20 cellular contexts compared by ENCODE assay signal in genomic region chr17:82503728-82504308, GRCh38. TPM values are rescaled to one million over a fixed set of nuclear protein-coding genes. Genes with fewer than 3 reads are reported as not detected.
DNase-seq lines count a peak whose midpoint lies in the region; ATAC-seq, FAIRE-seq and TF ChIP-seq lines count a peak whose summit lies in the region.
"Had no signal": no experiment of that assay in that cellular context is flagged by ENCODE, and none has a peak within 500 bp of the region (broad histone marks: within the 10 kb centered on the region; RNA-seq: fewer than 3 reads in every experiment).

No MANE protein-coding gene starts in this region.

- no peaks in the 10 kb centered on the region for H3K79me2 ChIP-seq in HepG2 (ENCODE audit: insufficient read depth, low read length)
- no peaks in the 10 kb centered on the region for H3K79me2 ChIP-seq in OCI-LY7 (ENCODE audit: insufficient read depth, low read depth, low read length)
- H3K79me2 ChIP-seq in K562 (ENCODE audit: control insufficient read depth, insufficient read depth, low read length) = no peaks in the 10 kb centered on the region

- H3K4me3 Mint-ChIP-seq in Calu3 (ENCODE audit: low read depth, unreplicated experiment) = no peak overlapping the region
- H3K4me3 Mint-ChIP-seq: CD14-positive monocyte; CD8-positive, alpha-beta T cell had no signal

- peak overlapping the region; percentile 87 for H3K4me2 ChIP-seq in HepG2 (ENCODE audit: low read depth, low read length)
- 0 out of 2 replicates have a peak overlapping the region, but pooled peaks have one; percentile 20 for H3K4me2 ChIP-seq in OCI-LY7 (ENCODE audit: low read length)
- H3K4me2 ChIP-seq in K562 (ENCODE audit: insufficient read depth, low read length) = no peak overlapping the region

- ATAC-seq in HepG2 (peak; percentile 72), right lobe of liver (no peak), K562 (no peak)
- ATAC-seq: CD8-positive, alpha-beta T cell had no signal

- H3K27me3 Mint-ChIP-seq in Calu3 (ENCODE audit: unreplicated experiment) = no peaks in the 10 kb centered on the region

- H3K36me3 Mint-ChIP-seq in Calu3 (ENCODE audit: insufficient read depth, unreplicated experiment) = peaks cover 5% of the 10 kb centered on the region
- H3K36me3 Mint-ChIP-seq: CD14-positive monocyte; CD8-positive, alpha-beta T cell had no signal

- TF ChIP-seq CTCF in HepG2 (CRISPR knock-in tag; IDR thresholded peaks at IDR 0.05) = peak; percentile 68
- no peak for TF ChIP-seq CTCF in right lobe of liver (IDR thresholded peaks at IDR 0.05)
- no peak for TF ChIP-seq CTCF in OCI-LY7 (conservative IDR thresholded peaks at IDR 0.05; ENCODE audit: low read length)
- no peak for TF ChIP-seq CTCF in K562 (IDR thresholded peaks at IDR 0.05 in 2 of 3, conservative IDR thresholded peaks at IDR 0.05 in 1 of 3; ENCODE audit: insufficient read depth in 2 of 3, low read depth in 1 of 3, low read length in 3 of 3)
- TF ChIP-seq CTCF in Calu3 (IDR thresholded peaks at IDR 0.05; ENCODE audit: unreplicated experiment) = no peak

- WGBS in HepG2 (ENCODE audit: low lambda C conversion rate) = 7% methylated on average over 18 of the region's 21 CpGs
- 63% methylated on average over 4 of the region's 21 CpGs for WGBS in right lobe of liver (ENCODE audit: insufficient coverage, low coverage, low lambda C conversion rate, missing lambda C conversion rate)
- 51% methylated on average over 18 of the region's 21 CpGs for WGBS in K562 (ENCODE audit: insufficient coverage, low coverage, missing lambda C conversion rate)

- H3K27ac ChIP-seq in HepG2 (ENCODE audit: extremely low read length, insufficient read depth, low read length) (no peak overlapping the region), right lobe of liver (no peak overlapping the region), OCI-LY7 (ENCODE audit: low read depth, low read length, poor library complexity, severe bottlenecking) (no peak overlapping the region), K562 (ENCODE audit: extremely low read depth, low read depth, low read length) (no peak overlapping the region)
- H3K27ac ChIP-seq: 22Rv1 had no signal

- no peaks in the 10 kb centered on the region for H3K9me3 Mint-ChIP-seq in Calu3 (ENCODE audit: low read depth, unreplicated experiment)
- H3K9me3 Mint-ChIP-seq: CD14-positive monocyte; CD8-positive, alpha-beta T cell had no signal

- no peak for TF ChIP-seq POLR2A in HepG2 (IDR thresholded peaks at IDR 0.05; ENCODE audit: insufficient read depth in 1 of 2, low read depth in 2 of 2, low read length in 2 of 2)
- TF ChIP-seq POLR2A in right lobe of liver (IDR thresholded peaks at IDR 0.05) = no peak
- no peak for TF ChIP-seq POLR2A in K562 (conservative IDR thresholded peaks at IDR 0.05)
- no peak for TF ChIP-seq POLR2A in GM12891 (IDR thresholded peaks at IDR 0.05; ENCODE audit: low read depth, low read length)

- H3K9me1 ChIP-seq in K562 (ENCODE audit: control insufficient read depth, insufficient read depth, low read length) = no peaks in the 10 kb centered on the region

- CTCF ChIA-PET in HepG2 (lab: Yijun Ruan, JAX; ENCODE audit: low intra/inter-chr PET ratio, low total read pairs) (interaction anchor here (1.1 kb wide), 1 partner anchor 48 kb away, joined by 3 read pairs; no protein-coding TSS in a partner anchor), OCI-LY7 (lab: Charles Lee; ENCODE audit: unreplicated experiment) (no interaction called here), K562 (lab: Yijun Ruan, JAX; ENCODE audit: low intra/inter-chr PET ratio) (no interaction called here), Calu3 (lab: Charles Lee) (interaction anchor here (0.7 kb wide), 1 partner anchor 32 kb away, joined by 3 read pairs; no protein-coding TSS in a partner anchor)

- TF ChIP-seq EP300 in HepG2 (IDR thresholded peaks at IDR 0.05; ENCODE audit: low read depth in 2 of 2, low read length in 2 of 2) = no peak
- TF ChIP-seq EP300 in HepG2 (CRISPR knock-in tag; IDR thresholded peaks at IDR 0.05; ENCODE audit: borderline replicate concordance) = peak; percentile 47; the same call in 1 of the 2 replicates
- no peak for TF ChIP-seq EP300 in K562 (IDR thresholded peaks at IDR 0.05; ENCODE audit: low read length)

- DNase-seq in HepG2 (ENCODE audit: low spot score) (no peak), right lobe of liver (no peak), OCI-LY7 (ENCODE audit: low spot score) (no peak), K562 (ENCODE audit: extremely low read depth in 1 of 4, low spot score in 3 of 4) (no peak), Calu3 (no peak), GM12891 (ENCODE audit: insufficient read length, low spot score) (no peak), HuH-7.5 (ENCODE audit: low spot score) (no peak), NCI-H1048 (lab: John Stamatoyannopoulos, UW) (no peak)
- DNase-seq: AML-193; CD8-positive, alpha-beta T cell; COR-L47; DMS53; GF-D8; GOT3; Kasumi-1; KBM-7 had no signal

- no peaks in the 10 kb centered on the region for H4K20me1 ChIP-seq in HepG2 (ENCODE audit: insufficient read depth, low read length)
- no peaks in the 10 kb centered on the region for H4K20me1 ChIP-seq in OCI-LY7 (ENCODE audit: insufficient read depth, low read length)
- no peaks in the 10 kb centered on the region for H4K20me1 ChIP-seq in K562 (replicated peaks; ENCODE audit: control insufficient read depth, insufficient read depth, low read length)

- H3K27me3 ChIP-seq in HepG2 (ENCODE audit: control insufficient read depth in 1 of 2, insufficient read depth in 2 of 2, low read length in 2 of 2) (no peaks in the 10 kb centered on the region; a peak in 1 of 5 replicates), right lobe of liver (no peaks in the 10 kb centered on the region), K562 (ENCODE audit: control insufficient read depth in 2 of 2, insufficient read depth in 2 of 2, low read length in 2 of 2) (no peaks in the 10 kb centered on the region)

- intact Hi-C loops in HepG2 (cut with micrococcal nuclease; ENCODE audit: unreplicated experiment) = no loop called here
- intact Hi-C loops in right lobe of liver (cut with DNase I) = no loop called here
- intact Hi-C loops in OCI-LY7 (cut with micrococcal nuclease; ENCODE audit: unreplicated experiment) = no loop called here
- intact Hi-C loops in K562 (cut with micrococcal nuclease) = no loop called here
- intact Hi-C loops in Calu3 (cut with micrococcal nuclease; ENCODE audit: unreplicated experiment) = no loop called here

- no peak overlapping the region for H2AFZ ChIP-seq in HepG2 (ENCODE audit: low read length)
- no peak overlapping the region; the same call in 1 of the 2 replicates for H2AFZ ChIP-seq in OCI-LY7 (ENCODE audit: low read length)
- peak overlapping the region; percentile 24; the same call in 1 of the 2 replicates for H2AFZ ChIP-seq in K562 (ENCODE audit: low read depth, low read length)

- TF ChIP-seq RAD21 in HepG2 (CRISPR knock-in tag; IDR thresholded peaks at IDR 0.05) (peak; percentile 58), K562 (CRISPR knock-in tag; conservative IDR thresholded peaks at IDR 0.05 in 1 of 2, IDR thresholded peaks at IDR 0.05 in 1 of 2) (no peak)

- H3K4me3 ChIP-seq in HepG2 (replicated peaks in 1 of 3; ENCODE audit: insufficient read depth in 1 of 3, low read depth in 2 of 3, low read length in 3 of 3) (peak overlapping the region; percentile 11 to 66 (median 15); a peak in 5 of 6 replicates), right lobe of liver (no peak overlapping the region), OCI-LY7 (ENCODE audit: low read depth, low read length, poor library complexity, severe bottlenecking) (no peak overlapping the region), K562 (no peak overlapping the region)
- H3K4me3 ChIP-seq: HAP-1 had no signal

- H3K9me3 ChIP-seq in HepG2 (ENCODE audit: low read length) = no peaks in the 10 kb centered on the region
- no peaks in the 10 kb centered on the region for H3K9me3 ChIP-seq in right lobe of liver
- H3K9me3 ChIP-seq in OCI-LY7 (ENCODE audit: low read length) = peaks cover 4% of the 10 kb centered on the region; the same call in 1 of the 2 replicates
- H3K9me3 ChIP-seq in K562 (replicated peaks; ENCODE audit: control insufficient read depth, insufficient read depth, low read depth, low read length) = no peaks in the 10 kb centered on the region
- H3K9me3 ChIP-seq: HAP-1 had no signal

- BruUV-seq in HepG2 (replicated peaks; lab: Mats Ljungman, UMichigan) (no TSS peak), OCI-LY7 (replicated peaks; lab: Mats Ljungman, UMichigan) (no TSS peak), K562 (replicated peaks; lab: Mats Ljungman, UMichigan) (no TSS peak), Calu3 (replicated peaks; lab: Mats Ljungman, UMichigan) (no TSS peak)

- in situ Hi-C loops in HepG2 (cut with HindIII; ENCODE audit: extremely low pct_ligation_motif_present, low pct_unique_long_range_greater_than_20kb) (no loop called here), K562 (cut with MboI) (no loop called here)

- no peak overlapping the region for H3K27ac Mint-ChIP-seq in Calu3 (ENCODE audit: unreplicated experiment)
- H3K27ac Mint-ChIP-seq: CD14-positive monocyte; CD8-positive, alpha-beta T cell had no signal

- POLR2A ChIA-PET in HepG2 (lab: Yijun Ruan, JAX) (interaction anchor here (0.5 to 5.1 kb wide), 12 partner anchors 9 to 206 kb away, joined by 3 to 30 read pairs (median 5); partner anchors contain the start of gene FOXK2), OCI-LY7 (lab: Charles Lee) (interaction anchor here (1.1 to 1.7 kb wide), 2 partner anchors 10 to 36 kb away, joined by 4 to 6 read pairs; no protein-coding TSS in a partner anchor), K562 (lab: Yijun Ruan, JAX) (interaction anchor here (0.7 to 2.0 kb wide), 6 partner anchors 10 to 40 kb away, joined by 3 to 12 read pairs (median 4); partner anchors contain the start of gene FOXK2)

- no peaks in the 10 kb centered on the region for H3K36me3 ChIP-seq in HepG2 (replicated peaks in 1 of 2; ENCODE audit: control insufficient read depth in 1 of 2, insufficient read depth in 2 of 2, low read length in 2 of 2)
- H3K36me3 ChIP-seq in right lobe of liver = no peaks in the 10 kb centered on the region
- H3K36me3 ChIP-seq in OCI-LY7 (ENCODE audit: insufficient read depth, low read length) = no peaks in the 10 kb centered on the region; the same call in 1 of the 2 replicates
- H3K36me3 ChIP-seq in K562 (ENCODE audit: control insufficient read depth, insufficient read depth, low read length) = no peaks in the 10 kb centered on the region; the same call in 2 of the 3 replicates
- H3K36me3 ChIP-seq: HAP-1 had no signal

- no peaks in the 10 kb centered on the region for H3K9me2 ChIP-seq in OCI-LY7 (ENCODE audit: insufficient read depth, low read length)

- peak overlapping the region; percentile 16 for H3K9ac ChIP-seq in HepG2 (ENCODE audit: insufficient read depth, low read depth, low read length)
- peak overlapping the region in 1 of 2 experiments; percentile 61; a peak in 1 of 4 replicates for H3K9ac ChIP-seq in K562 (ENCODE audit: insufficient read depth in 1 of 2, low read depth in 2 of 2, low read length in 2 of 2)

- peaks cover 70% of the 10 kb centered on the region for H3K4me1 ChIP-seq in HepG2 (ENCODE audit: insufficient read depth, low read length)
- peaks cover 0 to 17% (median 4%) of the 10 kb centered on the region in 4 donors for H3K4me1 ChIP-seq in right lobe of liver
- H3K4me1 ChIP-seq in OCI-LY7 (ENCODE audit: insufficient read depth, low read length, poor library complexity, severe bottlenecking) = peaks cover 44% of the 10 kb centered on the region
- H3K4me1 ChIP-seq in K562 (replicated peaks in 1 of 2; ENCODE audit: control insufficient read depth in 2 of 2, insufficient read depth in 2 of 2, low read length in 2 of 2) = peaks cover 0 to 10% of the 10 kb centered on the region in 2 experiments; a peak in 3 of 5 replicates
- H3K4me1 ChIP-seq: HAP-1 had no signal

- H3K4me1 Mint-ChIP-seq in Calu3 (ENCODE audit: low read depth, unreplicated experiment) = no peaks in the 10 kb centered on the region

- FAIRE-seq in HepG2 (lab: Jason Lieb, UNC) (peak; percentile 26), K562 (lab: Jason Lieb, UNC) (no peak), GM12891 (lab: Jason Lieb, UNC) (no peak)
- FAIRE-seq: GM18507 had no signal

RNA-seq across cellular contexts. Expression of gene FOXK2, which starts 15.7 kb away (rescaled TPM):
- total RNA-seq in HepG2 (2016; rRNA removed; fragmentation: Illumina TruSeq; extraction: Trizol) = 47.7 and 67.2 TPM in 2 replicates
- total RNA-seq in HepG2 (2016; cell fraction: cytosol; rRNA removed; fragmentation: Illumina TruSeq; extraction: Trizol; ENCODE audit: low read depth) = 118 and 125 TPM in 2 replicates
- total RNA-seq in HepG2 (2016; cell fraction: insoluble cytoplasmic fraction; rRNA removed; fragmentation: Illumina TruSeq; extraction: Trizol) = 39.3 and 64.3 TPM in 2 replicates
- total RNA-seq in HepG2 (2016; cell fraction: membrane; rRNA removed; fragmentation: Illumina TruSeq; extraction: Trizol) = 103 and 104 TPM in 2 replicates
- 38.8 and 51.8 TPM in 2 replicates for total RNA-seq in HepG2 (2016; cell fraction: nucleus; rRNA removed; fragmentation: Illumina TruSeq; extraction: Trizol)
- polyA plus RNA-seq in HepG2 (2011; rRNA removed) = 67.1 and 73.1 TPM in 2 replicates
- polyA plus RNA-seq in HepG2 (2011; cell fraction: cytosol; rRNA removed) = 53.2 and 56.1 TPM in 2 replicates
- polyA plus RNA-seq in HepG2 (2011; cell fraction: nucleus; rRNA removed) = 50.7 and 52.2 TPM in 2 replicates
- polyA plus RNA-seq in HepG2 (2012) = 78.2 and 88.0 TPM in 2 replicates
- 38.6 and 41.3 TPM in 2 replicates for polyA plus RNA-seq in HepG2 (2016; cell fraction: cytosol; fragmentation: Illumina TruSeq; extraction: Trizol; ENCODE audit: low read depth)
- polyA plus RNA-seq in HepG2 (2016; cell fraction: insoluble cytoplasmic fraction; fragmentation: Illumina TruSeq; extraction: Trizol; ENCODE audit: low read depth) = 59.9 and 75.2 TPM in 2 replicates
- polyA plus RNA-seq in HepG2 (2016; cell fraction: membrane; fragmentation: Illumina TruSeq; extraction: Trizol; ENCODE audit: low read depth) = 80.8 and 99.2 TPM in 2 replicates
- 80.4 and 81.2 TPM in 2 replicates for polyA plus RNA-seq in HepG2 (2016; cell fraction: nucleus; fragmentation: Illumina TruSeq; extraction: Trizol; ENCODE audit: insufficient read depth, low read depth)
- polyA minus RNA-seq in HepG2 (2011; rRNA and poly(A)+ RNA removed; ENCODE audit: low replicate concordance) = 83.4 and 116 TPM in 2 replicates
- 74.6 and 79.0 TPM in 2 replicates for polyA minus RNA-seq in HepG2 (2011; cell fraction: cytosol; rRNA and poly(A)+ RNA removed)
- polyA minus RNA-seq in HepG2 (2011; cell fraction: nucleus; rRNA and poly(A)+ RNA removed) = 55.5 and 74.1 TPM in 2 replicates
- 10 to 100 TPM; 14.1 to 20.5 (median 16.1) TPM for total RNA-seq in right lobe of liver
- 62.4 and 76.2 TPM in 2 replicates for total RNA-seq in OCI-LY7 (2014; rRNA removed; shearing (Covaris generic))
- 144 and 148 TPM in 2 replicates for total RNA-seq in OCI-LY7 (2022)
- total RNA-seq in K562 (2011; cell fraction: chromatin; rRNA removed; ENCODE audit: low replicate concordance) = 166 and 251 TPM in 2 replicates
- total RNA-seq in K562 (2011; cell fraction: nucleolus; rRNA removed) = 125 and 127 TPM in 2 replicates
- 127 and 131 TPM in 2 replicates for total RNA-seq in K562 (2011; cell fraction: nucleoplasm; rRNA removed)
- total RNA-seq in K562 (2014; rRNA removed) = 41.5 and 56.9 TPM in 2 replicates
- 41.2 and 44.1 TPM in 2 replicates for total RNA-seq in K562 (2014; rRNA removed; fragmentation: Illumina TruSeq; extraction: Trizol)
- total RNA-seq in K562 (2015; rRNA removed; fragmentation: Illumina TruSeq; extraction: Trizol) = 52.0 and 52.4 TPM in 2 replicates
- total RNA-seq in K562 (2021) = 86.0 and 93.2 TPM in 2 replicates
- polyA plus RNA-seq in K562 (2011; rRNA removed) = 47.2 and 52.2 TPM in 2 replicates
- polyA plus RNA-seq in K562 (2011; cell fraction: cytosol; rRNA removed) = 38.3 and 50.0 TPM in 2 replicates
- 35.3 and 49.9 TPM in 2 replicates for polyA plus RNA-seq in K562 (2011; cell fraction: nucleus; rRNA removed)
- polyA plus RNA-seq in K562 (2012) = 36.6 and 41.2 TPM in 2 replicates
- polyA plus RNA-seq in K562 (2014; fragmentation: Illumina TruSeq; extraction: Trizol) = 56.1 and 65.8 TPM in 2 replicates
- polyA plus RNA-seq in K562 (2014; fragmentation: Nextera tagmentation; extraction: Ambion mirVana) = 1 to 10 TPM; 3.0 to 4.2 TPM
- 39.6 and 41.9 TPM in 2 replicates for polyA plus RNA-seq in K562 (2014; rRNA removed)
- polyA minus RNA-seq in K562 (2011; rRNA and poly(A)+ RNA removed) = 40.7 and 56.5 TPM in 2 replicates
- polyA minus RNA-seq in K562 (2011; cell fraction: cytosol; rRNA and poly(A)+ RNA removed) = 73.7 and 76.9 TPM in 2 replicates
- polyA minus RNA-seq in K562 (2011; cell fraction: nucleus; rRNA and poly(A)+ RNA removed) = 35.9 and 60.9 TPM in 2 replicates
- total RNA-seq in Calu3 (2022) = 96.2 TPM in 2 replicates
- polyA plus RNA-seq in GM12891 (2012; ENCODE audit: low read depth, missing spikeins) = 19.6 TPM

RNA-seq across cellular contexts. Expression of gene NARF, which starts 45.3 kb away (rescaled TPM):
- total RNA-seq in HepG2 (2016; rRNA removed; fragmentation: Illumina TruSeq; extraction: Trizol) = 61.1 and 69.8 TPM in 2 replicates
- 34.2 and 37.8 TPM in 2 replicates for total RNA-seq in HepG2 (2016; cell fraction: cytosol; rRNA removed; fragmentation: Illumina TruSeq; extraction: Trizol; ENCODE audit: low read depth)
- total RNA-seq in HepG2 (2016; cell fraction: insoluble cytoplasmic fraction; rRNA removed; fragmentation: Illumina TruSeq; extraction: Trizol) = 63.6 and 70.0 TPM in 2 replicates
- 62.0 and 64.0 TPM in 2 replicates for total RNA-seq in HepG2 (2016; cell fraction: membrane; rRNA removed; fragmentation: Illumina TruSeq; extraction: Trizol)
- total RNA-seq in HepG2 (2016; cell fraction: nucleus; rRNA removed; fragmentation: Illumina TruSeq; extraction: Trizol) = 32.3 and 41.4 TPM in 2 replicates
- 137 and 144 TPM in 2 replicates for polyA plus RNA-seq in HepG2 (2011; rRNA removed)
- 155 and 177 TPM in 2 replicates for polyA plus RNA-seq in HepG2 (2011; cell fraction: cytosol; rRNA removed)
- 165 and 174 TPM in 2 replicates for polyA plus RNA-seq in HepG2 (2011; cell fraction: nucleus; rRNA removed)
- polyA plus RNA-seq in HepG2 (2012) = 79.6 and 111 TPM in 2 replicates
- polyA plus RNA-seq in HepG2 (2016; cell fraction: cytosol; fragmentation: Illumina TruSeq; extraction: Trizol; ENCODE audit: low read depth) = 46.7 and 48.3 TPM in 2 replicates
- 78.0 and 81.9 TPM in 2 replicates for polyA plus RNA-seq in HepG2 (2016; cell fraction: insoluble cytoplasmic fraction; fragmentation: Illumina TruSeq; extraction: Trizol; ENCODE audit: low read depth)
- 47.5 and 59.5 TPM in 2 replicates for polyA plus RNA-seq in HepG2 (2016; cell fraction: membrane; fragmentation: Illumina TruSeq; extraction: Trizol; ENCODE audit: low read depth)
- 89.0 and 97.4 TPM in 2 replicates for polyA plus RNA-seq in HepG2 (2016; cell fraction: nucleus; fragmentation: Illumina TruSeq; extraction: Trizol; ENCODE audit: insufficient read depth, low read depth)
- polyA minus RNA-seq in HepG2 (2011; rRNA and poly(A)+ RNA removed; ENCODE audit: low replicate concordance) = 42.5 and 59.2 TPM in 2 replicates
- 31.3 and 38.9 TPM in 2 replicates for polyA minus RNA-seq in HepG2 (2011; cell fraction: cytosol; rRNA and poly(A)+ RNA removed)
- polyA minus RNA-seq in HepG2 (2011; cell fraction: nucleus; rRNA and poly(A)+ RNA removed) = 31.5 and 44.4 TPM in 2 replicates
- total RNA-seq in right lobe of liver = 10 to 100 TPM in 5 of 6 experiments, 1 to 10 TPM in 1; 9.3 to 48.6 (median 21.8) TPM
- 75.0 and 82.5 TPM in 2 replicates for total RNA-seq in OCI-LY7 (2014; rRNA removed; shearing (Covaris generic))
- total RNA-seq in OCI-LY7 (2022) = 148 and 151 TPM in 2 replicates
- total RNA-seq in K562 (2011; cell fraction: chromatin; rRNA removed; ENCODE audit: low replicate concordance) = 547 and 619 TPM in 2 replicates
- total RNA-seq in K562 (2011; cell fraction: nucleolus; rRNA removed) = 271 and 284 TPM in 2 replicates
- 322 TPM in 2 replicates for total RNA-seq in K562 (2011; cell fraction: nucleoplasm; rRNA removed)
- total RNA-seq in K562 (2014; rRNA removed) = 132 and 145 TPM in 2 replicates
- 101 and 104 TPM in 2 replicates for total RNA-seq in K562 (2014; rRNA removed; fragmentation: Illumina TruSeq; extraction: Trizol)
- 84.1 and 89.0 TPM in 2 replicates for total RNA-seq in K562 (2015; rRNA removed; fragmentation: Illumina TruSeq; extraction: Trizol)
- total RNA-seq in K562 (2021) = 272 and 273 TPM in 2 replicates
- polyA plus RNA-seq in K562 (2011; rRNA removed) = 396 and 423 TPM in 2 replicates
- 406 and 485 TPM in 2 replicates for polyA plus RNA-seq in K562 (2011; cell fraction: cytosol; rRNA removed)
- 513 and 551 TPM in 2 replicates for polyA plus RNA-seq in K562 (2011; cell fraction: nucleus; rRNA removed)
- 317 and 446 TPM in 2 replicates for polyA plus RNA-seq in K562 (2012)
- 218 and 257 TPM in 2 replicates for polyA plus RNA-seq in K562 (2014; fragmentation: Illumina TruSeq; extraction: Trizol)
- 100 to 1,000 TPM in 1 of 2 experiments, 10 to 100 TPM in 1; 60.4 to 114 TPM for polyA plus RNA-seq in K562 (2014; fragmentation: Nextera tagmentation; extraction: Ambion mirVana)
- polyA plus RNA-seq in K562 (2014; rRNA removed) = 250 and 261 TPM in 2 replicates
- polyA minus RNA-seq in K562 (2011; rRNA and poly(A)+ RNA removed) = 234 and 254 TPM in 2 replicates
- polyA minus RNA-seq in K562 (2011; cell fraction: cytosol; rRNA and poly(A)+ RNA removed) = 143 and 160 TPM in 2 replicates
- 73.8 and 104 TPM in 2 replicates for polyA minus RNA-seq in K562 (2011; cell fraction: nucleus; rRNA and poly(A)+ RNA removed)
- total RNA-seq in Calu3 (2022) = 38.1 and 39.4 TPM in 2 replicates
- 119 TPM for polyA plus RNA-seq in GM12891 (2012; ENCODE audit: low read depth, missing spikeins)

RNA-seq across cellular contexts. Expression of gene CYBC1, which starts 53.3 kb away (rescaled TPM):
- total RNA-seq in HepG2 (2016; rRNA removed; fragmentation: Illumina TruSeq; extraction: Trizol) (27.1 and 43.4 TPM in 2 replicates), right lobe of liver (10 to 100 TPM; 29.4 to 82.4 (median 46.4) TPM), OCI-LY7 (2022) (679 and 701 TPM in 2 replicates), K562 (2014; rRNA removed) (51.8 and 54.5 TPM in 2 replicates), K562 (2014; rRNA removed; fragmentation: Illumina TruSeq; extraction: Trizol) (29.5 and 35.8 TPM in 2 replicates), K562 (2015; rRNA removed; fragmentation: Illumina TruSeq; extraction: Trizol) (47.8 and 50.1 TPM in 2 replicates), K562 (2021) (71.4 and 71.8 TPM in 2 replicates), Calu3 (2022) (78.1 and 80.3 TPM in 2 replicates)
- total RNA-seq in HepG2 (2016; cell fraction: cytosol; rRNA removed; fragmentation: Illumina TruSeq; extraction: Trizol; ENCODE audit: low read depth) = 72.9 and 78.4 TPM in 2 replicates
- 23.7 and 43.2 TPM in 2 replicates for total RNA-seq in HepG2 (2016; cell fraction: insoluble cytoplasmic fraction; rRNA removed; fragmentation: Illumina TruSeq; extraction: Trizol)
- 74.7 and 83.2 TPM in 2 replicates for total RNA-seq in HepG2 (2016; cell fraction: membrane; rRNA removed; fragmentation: Illumina TruSeq; extraction: Trizol)
- 38.5 and 40.4 TPM in 2 replicates for total RNA-seq in HepG2 (2016; cell fraction: nucleus; rRNA removed; fragmentation: Illumina TruSeq; extraction: Trizol)
- polyA plus RNA-seq in HepG2 (2011; rRNA removed) (44.1 and 56.8 TPM in 2 replicates), K562 (2011; rRNA removed) (49.9 TPM in 2 replicates), K562 (2014; fragmentation: Illumina TruSeq; extraction: Trizol) (68.5 and 74.8 TPM in 2 replicates), K562 (2014; fragmentation: Nextera tagmentation; extraction: Ambion mirVana) (1 to 10 TPM; 1.3 to 3.8 TPM), K562 (2014; rRNA removed) (64.3 and 64.8 TPM in 2 replicates)
- 43.1 and 61.0 TPM in 2 replicates for polyA plus RNA-seq in HepG2 (2011; cell fraction: cytosol; rRNA removed)
- 170 and 187 TPM in 2 replicates for polyA plus RNA-seq in HepG2 (2011; cell fraction: nucleus; rRNA removed)
- polyA plus RNA-seq in HepG2 (2012) = 22.9 and 33.5 TPM in 2 replicates
- 7.9 and 8.6 TPM in 2 replicates for polyA plus RNA-seq in HepG2 (2016; cell fraction: cytosol; fragmentation: Illumina TruSeq; extraction: Trizol; ENCODE audit: low read depth)
- 17.6 and 23.7 TPM in 2 replicates for polyA plus RNA-seq in HepG2 (2016; cell fraction: insoluble cytoplasmic fraction; fragmentation: Illumina TruSeq; extraction: Trizol; ENCODE audit: low read depth)
- polyA plus RNA-seq in HepG2 (2016; cell fraction: membrane; fragmentation: Illumina TruSeq; extraction: Trizol; ENCODE audit: low read depth) = 13.1 and 13.7 TPM in 2 replicates
- 99.7 and 100 TPM in 2 replicates for polyA plus RNA-seq in HepG2 (2016; cell fraction: nucleus; fragmentation: Illumina TruSeq; extraction: Trizol; ENCODE audit: insufficient read depth, low read depth)
- 44.8 and 70.0 TPM in 2 replicates for polyA minus RNA-seq in HepG2 (2011; rRNA and poly(A)+ RNA removed; ENCODE audit: low replicate concordance)
- polyA minus RNA-seq in HepG2 (2011; cell fraction: cytosol; rRNA and poly(A)+ RNA removed) = 34.6 and 36.4 TPM in 2 replicates
- polyA minus RNA-seq in HepG2 (2011; cell fraction: nucleus; rRNA and poly(A)+ RNA removed) = 46.0 and 49.1 TPM in 2 replicates
- total RNA-seq in OCI-LY7 (2014; rRNA removed; shearing (Covaris generic)) = 424 and 470 TPM in 2 replicates
- 155 and 369 TPM in 2 replicates for total RNA-seq in K562 (2011; cell fraction: chromatin; rRNA removed; ENCODE audit: low replicate concordance)
- total RNA-seq in K562 (2011; cell fraction: nucleolus; rRNA removed) = 226 and 254 TPM in 2 replicates
- 195 and 197 TPM in 2 replicates for total RNA-seq in K562 (2011; cell fraction: nucleoplasm; rRNA removed)
- polyA plus RNA-seq in K562 (2011; cell fraction: cytosol; rRNA removed) = 58.3 and 104 TPM in 2 replicates
- 149 and 242 TPM in 2 replicates for polyA plus RNA-seq in K562 (2011; cell fraction: nucleus; rRNA removed)
- 74.7 and 93.3 TPM in 2 replicates for polyA plus RNA-seq in K562 (2012)
- polyA minus RNA-seq in K562 (2011; rRNA and poly(A)+ RNA removed) = 17.2 and 36.1 TPM in 2 replicates
- 32.9 and 43.7 TPM in 2 replicates for polyA minus RNA-seq in K562 (2011; cell fraction: cytosol; rRNA and poly(A)+ RNA removed)
- 56.5 and 68.9 TPM in 2 replicates for polyA minus RNA-seq in K562 (2011; cell fraction: nucleus; rRNA and poly(A)+ RNA removed)
- 104 TPM for polyA plus RNA-seq in GM12891 (2012; ENCODE audit: low read depth, missing spikeins)

Comparison
In these comparisons a context has a peak if more than half of its experiments do, and no peak if none do; other contexts are left out.
1. H3K4me3 ChIP-seq: peak in HepG2 (3 of 3); none in right lobe of liver (0 of 3), OCI-LY7 (single experiment) and K562 (single experiment).
2. CTCF ChIA-PET loops: an anchor here in HepG2 (1.1 kb wide) and Calu3 (0.7 kb wide); none called in OCI-LY7 and K562.
3. Of the 241 proteins assayed by ChIP-seq in both HepG2 and K562: peak only in HepG2: ATF2, BCL6, BHLHE40, BRF2, CBX5, CHCHD3 and 86 more; only in K562: none; in both: none; in neither: 142; mixed calls (peak in some experiments, not most) for 7.